19 cellular contexts compared by ENCODE assay signal in the genomic region with DNA sequence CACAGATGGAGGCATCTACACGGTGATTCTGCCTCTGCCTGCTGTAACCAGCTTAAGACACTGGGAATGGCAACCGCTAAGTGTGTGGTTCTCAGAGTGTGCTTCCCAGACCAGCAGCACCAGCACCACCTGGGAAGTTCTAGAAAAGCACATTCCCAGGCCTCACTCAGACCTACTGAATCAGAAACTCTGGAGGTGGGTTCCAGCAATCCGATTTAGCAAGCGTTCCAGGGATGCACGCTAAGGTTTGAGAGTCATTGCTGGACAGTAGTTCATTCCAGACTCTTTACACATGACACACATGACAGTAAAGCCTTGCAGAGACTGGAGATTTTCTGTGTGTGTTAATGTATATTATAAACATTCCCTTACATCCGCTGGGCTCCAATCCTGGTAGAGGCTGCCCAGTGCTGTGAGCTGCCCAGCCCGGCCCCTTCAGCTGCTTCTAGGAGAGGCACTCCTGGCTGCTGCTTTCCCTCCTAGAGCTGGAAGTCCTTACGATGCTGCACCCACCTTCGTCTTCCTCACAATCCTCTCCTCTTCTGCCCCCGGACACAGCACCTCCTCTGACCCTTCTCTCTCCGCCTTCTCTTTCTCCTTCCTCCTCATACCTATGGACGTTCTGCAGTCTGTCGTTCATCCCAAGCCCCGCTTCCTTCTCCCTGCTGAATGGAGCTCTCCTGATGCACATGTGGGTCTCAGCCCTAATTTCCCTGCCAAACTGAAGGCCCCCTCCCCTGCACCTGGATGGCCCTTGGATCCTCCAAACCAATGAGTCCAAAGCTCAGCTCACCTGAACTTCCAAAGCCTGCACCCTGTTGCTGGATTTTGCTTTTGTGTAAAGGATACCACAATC. TPM values are rescaled to one million over a fixed set of nuclear protein-coding genes. Genes with fewer than 3 reads are reported as not detected.
DNase-seq lines count a peak whose midpoint lies in the region; ATAC-seq and TF ChIP-seq lines count a peak whose summit lies in the region.
"Had no signal": no experiment of that assay in that cellular context is flagged by ENCODE, and none has a peak within 500 bp of the region (broad histone marks: within the 10 kb centered on the region; RNA-seq: fewer than 3 reads in every experiment).

No MANE protein-coding gene starts in this region.

- H3K27ac Mint-ChIP-seq in endodermal cell: no peak overlapping the region
- H3K27ac Mint-ChIP-seq: neural progenitor cell, progenitor cell of endocrine pancreas had no signal

- H3K27ac ChIP-seq in right atrium auricular region: no peak overlapping the region
- no peak overlapping the region for H3K27ac ChIP-seq in endodermal cell (ENCODE audit: low read depth, low read length)
- H3K27ac ChIP-seq: lower lobe of right lung, neural progenitor cell had no signal

- DNase-seq in right atrium auricular region (ENCODE audit: low spot score) (peak; percentile 36), left ventricle myocardium superior (no peak), endodermal cell (peak; percentile 28), posterior vena cava (ENCODE audit: low spot score) (peak; percentile 22), COR-L47 (lab: John Stamatoyannopoulos, UW) (no peak)
- no peak for DNase-seq in stimulated activated CD4-positive, alpha-beta T cell treated with anti-CD3 and anti-CD28 coated beads, Interleukin-1b, Interleukin-23, amount 100 ng/mL, for 48 hours
- DNase-seq: activated CD4-positive, alpha-beta T cell treated with anti-CD3 and anti-CD28 coated beads for 1 hour; activated gamma-delta T cell; cortex of kidney; HCEC 1CT; lower lobe of right lung; NCI-H187 treated with DMSO at 0.1 percent for 48 hours; NCI-H526 had no signal

- no peaks in the 10 kb centered on the region for H3K36me3 Mint-ChIP-seq in endodermal cell (ENCODE audit: low read depth)
- H3K36me3 Mint-ChIP-seq: neural progenitor cell had no signal

- H3K4me3 ChIP-seq in right atrium auricular region (no peak overlapping the region), endodermal cell (ENCODE audit: low read length) (no peak overlapping the region)
- H3K4me3 ChIP-seq: lower lobe of right lung, neural progenitor cell had no signal

- H3K4me1 ChIP-seq in right atrium auricular region (peaks cover 0 to 17% of the 10 kb centered on the region in 2 donors), endodermal cell (ENCODE audit: control insufficient read depth, insufficient read depth, low read length) (peaks cover 5% of the 10 kb centered on the region)
- H3K4me1 ChIP-seq: neural progenitor cell had no signal

- ATAC-seq in left ventricle myocardium superior (no peak), GM21737 (IDR thresholded peaks at IDR 0.05; ENCODE audit: unreplicated experiment) (no peak), GM21526 (IDR thresholded peaks at IDR 0.05; ENCODE audit: low FRiP score, unreplicated experiment) (no peak)
- ATAC-seq: HepG2, lower lobe of right lung had no signal

- peaks cover 1% of the 10 kb centered on the region for H3K27me3 Mint-ChIP-seq in endodermal cell (ENCODE audit: insufficient read depth)

- H3K36me3 ChIP-seq in right atrium auricular region: no peaks in the 10 kb centered on the region
- H3K36me3 ChIP-seq in endodermal cell (ENCODE audit: control insufficient read depth, insufficient read depth, low read length): no peaks in the 10 kb centered on the region
- H3K36me3 ChIP-seq: lower lobe of right lung, neural progenitor cell had no signal

- H3K27me3 ChIP-seq in right atrium auricular region: no peaks in the 10 kb centered on the region
- H3K27me3 ChIP-seq in endodermal cell (ENCODE audit: control insufficient read depth, insufficient read depth, low read length, poor library complexity, severe bottlenecking): no peaks in the 10 kb centered on the region
- H3K27me3 ChIP-seq: neural progenitor cell had no signal

- no peak overlapping the region for H3K9ac ChIP-seq in endodermal cell (ENCODE audit: extremely low read depth, low read length, poor library complexity, severe bottlenecking)
- H3K9ac ChIP-seq: neural progenitor cell had no signal

- TF ChIP-seq CTCF in right atrium auricular region (IDR thresholded peaks at IDR 0.05) (no peak), endodermal cell (conservative IDR thresholded peaks at IDR 0.05) (no peak)

- H3K4me1 Mint-ChIP-seq in endodermal cell: peaks cover 12% of the 10 kb centered on the region
- H3K4me1 Mint-ChIP-seq: neural progenitor cell had no signal

- no peak overlapping the region for H3K4me3 Mint-ChIP-seq in endodermal cell
- H3K4me3 Mint-ChIP-seq: neural progenitor cell had no signal

- H3K9me3 Mint-ChIP-seq in endodermal cell: peaks cover 14% of the 10 kb centered on the region

- H3K9me3 ChIP-seq in right atrium auricular region (no peaks in the 10 kb centered on the region), endodermal cell (ENCODE audit: control insufficient read depth, low read length) (peaks cover 2% of the 10 kb centered on the region)
- H3K9me3 ChIP-seq: lower lobe of right lung had no signal

- WGBS in endodermal cell (ENCODE audit: insufficient coverage in 1 of 2, insufficient read length in 1 of 2), 2 experiments: 89 to 95% methylated on average over 9 to 14 of the region's 14 CpGs

- intact Hi-C loops in left ventricle myocardium superior (cut with micrococcal nuclease) (no loop called here), posterior vena cava (cut with DNase I) (no loop called here)

RNA-seq across cellular contexts. Expression of gene ITGA11, which starts 44.4 kb away (rescaled TPM):
- total RNA-seq in right atrium auricular region (10 to 100 TPM; 12.6 to 35.4 TPM), left ventricle myocardium superior (23.5 TPM), endodermal cell (1 to 10 TPM in 1 of 2 donors, under 1 TPM in 1; 0.35 to 1.4 TPM), posterior vena cava (10 to 100 TPM; 23.1 to 62.5 TPM)
- 1.8 TPM for polyA plus RNA-seq in endodermal cell (2013, experiment 1 of 2)
- polyA plus RNA-seq in endodermal cell (2013, experiment 2 of 2): 1.3 TPM
- total RNA-seq: HepG2, progenitor cell of endocrine pancreas, SK-MEL-5 had no signal
- polyA plus RNA-seq: HepG2 had no signal

Comparison
In these comparisons a context has a peak if more than half of its experiments do, and no peak if none do; other contexts are left out.
1. DNase-seq: peak in right atrium auricular region (single experiment), endodermal cell (single experiment) and posterior vena cava (single experiment); none in left ventricle myocardium superior (single experiment), stimulated activated CD4-positive, alpha-beta T cell treated with anti-CD3 and anti-CD28 coated beads, Interleukin-1b, Interleukin-23, amount 100 ng/mL, for 48 hours (single experiment) and COR-L47 (single experiment).
2. RNA of gene ITGA11, which starts 44.4 kb away (total RNA-seq): 23.1 to 62.5 TPM in posterior vena cava, 12.6 to 35.4 TPM in right atrium auricular region and 23.5 TPM in left ventricle myocardium superior (single experiment); 0.35 to 1.4 TPM in endodermal cell; every median in the first group is over 4 times any median in the second.